In the genomic region with DNA sequence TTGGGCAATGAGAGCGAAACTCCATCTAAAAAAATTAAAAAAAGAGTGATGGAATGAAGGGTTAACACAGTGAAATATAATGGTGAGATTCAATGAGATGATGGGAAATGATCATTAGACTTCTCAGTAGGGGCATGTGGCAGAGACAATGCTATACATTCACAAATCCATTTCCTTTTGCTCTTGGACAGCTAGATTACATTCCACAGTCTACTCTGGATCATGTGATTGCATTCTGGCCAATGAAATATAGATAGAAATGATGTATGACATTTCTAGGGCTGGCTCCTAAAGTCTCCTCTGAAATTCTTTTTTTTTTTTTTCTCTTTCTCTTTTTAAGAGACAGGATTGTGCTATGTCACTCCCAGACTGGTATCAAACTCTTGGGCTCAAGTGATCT, we compare ENCODE assay signal across 25 cellular contexts. TPM values are rescaled to one million over a fixed set of nuclear protein-coding genes. Genes with fewer than 3 reads are reported as not detected.
"Had no signal": no experiment of that assay in that cellular context is flagged by ENCODE, and none has a peak within 500 bp of the region (broad histone marks: within the 10 kb centered on the region; RNA-seq: fewer than 3 reads in every experiment).

No MANE protein-coding gene starts in this region.

- H3K27ac Mint-ChIP-seq: naive B cell; nephron progenitor cell; stimulated activated naive B cell treated with anti-CD40 and anti-IgM and Interleukin-4, amounts not matched to agents 10 μg/mL and 1 μg/mL and 100 μg/mL, for 72 hours had no signal

- ATAC-seq: gastrocnemius medialis; heart right ventricle; stimulated activated naive B cell treated with anti-CD40 and anti-IgM and Interleukin-4, amounts not matched to agents 10 μg/mL and 1 μg/mL and 100 μg/mL, for 72 hours had no signal

- H3K36me3 Mint-ChIP-seq: naive B cell had no signal

- H3K27me3 Mint-ChIP-seq: naive B cell; stimulated activated naive B cell treated with anti-CD40 and anti-IgM and Interleukin-4, amounts not matched to agents 10 μg/mL and 1 μg/mL and 100 μg/mL, for 72 hours had no signal

- H3K27ac ChIP-seq: coronary artery, gastrocnemius medialis, heart right ventricle, sigmoid colon, stomach, thoracic aorta had no signal

- H3K9me3 ChIP-seq: gastrocnemius medialis, heart right ventricle, sigmoid colon, stomach, thoracic aorta had no signal

- H3K27me3 ChIP-seq: gastrocnemius medialis, heart right ventricle, sigmoid colon, stomach had no signal

- FAIRE-seq: islet of Langerhans had no signal

- H3K36me3 ChIP-seq: gastrocnemius medialis, heart right ventricle, sigmoid colon, stomach, thoracic aorta had no signal

- H3K4me3 Mint-ChIP-seq: nephron progenitor cell; stimulated activated naive B cell treated with anti-CD40 and anti-IgM and Interleukin-4, amounts not matched to agents 10 μg/mL and 1 μg/mL and 100 μg/mL, for 72 hours had no signal

- H3K4me3 ChIP-seq: coronary artery, gastrocnemius medialis, heart right ventricle, sigmoid colon, skin epidermis, stomach, thoracic aorta had no signal

- H3K9me3 Mint-ChIP-seq: naive B cell; nephron progenitor cell; stimulated activated naive B cell treated with anti-CD40 and anti-IgM and Interleukin-4, amounts not matched to agents 10 μg/mL and 1 μg/mL and 100 μg/mL, for 72 hours had no signal

- DNase-seq: effector CD4-positive, alpha-beta T cell; gastrocnemius medialis; heart right ventricle; hypothalamus; kidney glomerular epithelial cell; mesendoderm; naive B cell; nephron progenitor cell; sigmoid colon; stimulated activated CD4-positive, alpha-beta T cell treated with anti-CD3 and anti-CD28 coated beads, Interleukin-2, amount 100 ng/mL, for 24 hours; stimulated activated CD4-positive, alpha-beta T cell treated with anti-CD3 and anti-CD28 coated beads, Interleukin-4, amount 100 ng/mL, for 4 hours; stimulated activated naive B cell treated with anti-CD40 and anti-IgM and Interleukin-4, amounts not matched to agents 10 μg/mL and 1 μg/mL and 100 μg/mL, for 72 hours; stomach; substantia nigra had no signal

RNA-seq across cellular contexts. Expression of a gene that starts 13.8 kb away (rescaled TPM):
- total RNA-seq: dermis microvascular lymphatic vessel endothelial cell, gastrocnemius medialis, heart right ventricle, osteocyte, sigmoid colon, stomach, thoracic aorta, urinary bladder had no signal
- polyA plus RNA-seq: esophagus, heart right ventricle, stomach, urinary bladder had no signal

RNA-seq across cellular contexts. Expression of a gene that starts 19.8 kb away (rescaled TPM):
- total RNA-seq: dermis microvascular lymphatic vessel endothelial cell, liver, lung microvascular endothelial cell, pulmonary artery endothelial cell, sigmoid colon, thoracic aorta, urinary bladder had no signal
- polyA plus RNA-seq: liver had no signal
